ENCODE assay signal across 16 cellular contexts in the genomic region with DNA sequence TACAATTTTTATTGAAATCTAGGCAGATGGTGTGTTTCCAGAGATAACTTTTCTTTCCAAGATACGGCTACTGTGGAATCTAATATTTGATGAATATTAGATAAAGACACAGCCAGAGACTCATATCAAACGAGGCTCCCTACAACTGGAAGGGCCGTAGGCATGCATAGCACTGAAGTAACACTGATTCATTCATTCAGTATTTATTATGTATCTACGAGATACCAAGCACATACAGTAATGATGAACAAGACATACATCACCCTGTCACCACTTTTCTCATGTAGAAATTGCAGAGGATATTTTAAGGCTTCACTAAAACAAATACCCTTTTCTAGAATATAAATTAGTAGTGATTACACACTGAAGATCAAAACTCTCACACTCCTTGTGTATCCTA.
DNase-seq lines count a peak whose midpoint lies in the region; TF ChIP-seq lines count a peak whose summit lies in the region.
"Had no signal": no experiment of that assay in that cellular context is flagged by ENCODE, and none has a peak within 500 bp of the region (broad histone marks: within the 10 kb centered on the region; RNA-seq: fewer than 3 reads in every experiment).

No MANE protein-coding gene starts in this region.

- H3K27ac ChIP-seq in dorsolateral prefrontal cortex = no peak overlapping the region
- H3K27ac ChIP-seq: BLaER1 treated with 17β-estradiol and CSF1 and Interleukin-3, amounts not matched to agents 10 nM and 100 nM; RWPE1 had no signal

- no peak overlapping the region for H3K4me3 Mint-ChIP-seq in progenitor cell of endocrine pancreas (ENCODE audit: low read depth)

- no peaks in the 10 kb centered on the region for H3K4me1 Mint-ChIP-seq in progenitor cell of endocrine pancreas (ENCODE audit: low read depth)

- TF ChIP-seq CTCF in fibroblast of mammary gland (conservative IDR thresholded peaks at IDR 0.05; ENCODE audit: control insufficient read depth, insufficient read depth, low read depth, low read length) = no peak
- TF ChIP-seq CTCF in dorsolateral prefrontal cortex (IDR thresholded peaks at IDR 0.05 in 54 of 56, conservative IDR thresholded peaks at IDR 0.05 in 2 of 56; ENCODE audit: low read depth in 1 of 56, partially characterized antibody in 56 of 56) = no peak
- TF ChIP-seq CTCF in progenitor cell of endocrine pancreas (IDR thresholded peaks at IDR 0.05; ENCODE audit: unreplicated experiment) = no peak

- H3K27me3 Mint-ChIP-seq in progenitor cell of endocrine pancreas = no peaks in the 10 kb centered on the region

- DNase-seq in EL (peak; percentile 80), NCI-H460 (ENCODE audit: extremely low read depth, low read depth) (peak; percentile 16), fibroblast of mammary gland (ENCODE audit: low read depth) (peak; percentile 68), superior temporal gyrus (ENCODE audit: extremely low spot score) (peak; percentile 6), dorsolateral prefrontal cortex (no peak), progenitor cell of endocrine pancreas (ENCODE audit: low spot score, unreplicated experiment) (no peak)
- DNase-seq in activated CD4-positive, alpha-beta T cell treated with anti-CD3 and anti-CD28 coated beads for 1 hour = no peak
- DNase-seq: DMS153, H7, MV-4-11, NCI-H1436, NCI-H2081, NCI-H526 treated with DMSO at 0.1 percent for 48 hours had no signal

- H3K27me3 ChIP-seq in dorsolateral prefrontal cortex = no peaks in the 10 kb centered on the region
- H3K27me3 ChIP-seq: BLaER1 treated with 17β-estradiol and CSF1 and Interleukin-3, amounts not matched to agents 10 nM and 100 nM had no signal

- no peak overlapping the region for H3K27ac Mint-ChIP-seq in progenitor cell of endocrine pancreas

- H3K9me3 Mint-ChIP-seq in progenitor cell of endocrine pancreas (ENCODE audit: low read depth) = peaks cover 5% of the 10 kb centered on the region

- intact Hi-C loops in dorsolateral prefrontal cortex (cut with DNase I) = no loop called here

- H3K4me3 ChIP-seq in fibroblast of mammary gland (ENCODE audit: control insufficient read depth, low read depth, low read length) = no peak overlapping the region
- H3K4me3 ChIP-seq in dorsolateral prefrontal cortex = no peak overlapping the region
- H3K4me3 ChIP-seq: BLaER1 treated with 17β-estradiol and CSF1 and Interleukin-3, amounts not matched to agents 10 nM and 100 nM; GM12878 had no signal

- peaks cover 37% of the 10 kb centered on the region for H3K36me3 Mint-ChIP-seq in progenitor cell of endocrine pancreas (ENCODE audit: insufficient read depth)

Comparison
In these comparisons a context has a peak if more than half of its experiments do, and no peak if none do; other contexts are left out.
1. DNase-seq: peak in EL (single experiment), NCI-H460 (single experiment), fibroblast of mammary gland (single experiment) and superior temporal gyrus (single experiment); none in activated CD4-positive, alpha-beta T cell treated with anti-CD3 and anti-CD28 coated beads for 1 hour (single experiment), dorsolateral prefrontal cortex (0 of 10) and progenitor cell of endocrine pancreas (single experiment).